ENCODE assay signal across 19 cellular contexts in genomic region chr11:12435264-12435663, GRCh38. TPM values are rescaled to one million over a fixed set of nuclear protein-coding genes. Genes with fewer than 3 reads are reported as not detected.
DNase-seq lines count a peak whose midpoint lies in the region; ATAC-seq and TF ChIP-seq lines count a peak whose summit lies in the region.
"Had no signal": no experiment of that assay in that cellular context is flagged by ENCODE, and none has a peak within 500 bp of the region (broad histone marks: within the 10 kb centered on the region; RNA-seq: fewer than 3 reads in every experiment).

No MANE protein-coding gene starts in this region.

- H3K36me3 ChIP-seq in heart right ventricle (no peaks in the 10 kb centered on the region), uterus (no peaks in the 10 kb centered on the region)
- H3K36me3 ChIP-seq: WERI-Rb-1 had no signal

- H3K36me3 Mint-ChIP-seq in chondrocyte (ENCODE audit: low read depth) (peaks cover 10% of the 10 kb centered on the region), osteocyte (ENCODE audit: unreplicated experiment) (peaks cover 7% of the 10 kb centered on the region)
- H3K36me3 Mint-ChIP-seq: activated naive CD8-positive, alpha-beta T cell; memory B cell had no signal

- no peaks in the 10 kb centered on the region for H3K27me3 ChIP-seq in heart right ventricle
- no peaks in the 10 kb centered on the region for H3K27me3 ChIP-seq in uterus

- no peak overlapping the region for H3K4me3 ChIP-seq in heart right ventricle
- H3K4me3 ChIP-seq in uterus = no peak overlapping the region

- DNase-seq in chondrocyte (ENCODE audit: low spot score) (no peak), heart right ventricle (peak in 1 of 2 donors; percentile 20), osteocyte (ENCODE audit: extremely low spot score, unreplicated experiment) (no peak), uterus (no peak), HuH-7.5 (ENCODE audit: low spot score) (no peak), NCI-H748 treated with DMSO at 0.1 percent for 48 hours (lab: John Stamatoyannopoulos, UW) (no peak)
- DNase-seq: activated CD4-positive, alpha-beta memory T cell treated with anti-CD3 and anti-CD28 coated beads, Interleukin-2, amount 10 ng/mL, durations not matched to agents 7 days and 5 days; activated T-cell treated with anti-CD3 and anti-CD28 coated beads, Interleukin-2, amount 50 U/mL, for 24 hours; effector CD4-positive, alpha-beta T cell; head of caudate nucleus; NCI-H1092; NCI-H526 treated with DMSO at 0.1 percent for 48 hours; stimulated activated naive CD8-positive, alpha-beta T cell treated with anti-CD3 and anti-CD28 coated beads, Interleukin-15, Interleukin-2, amounts not matched to agents 100 U/mL and 50 U/mL, for 24 hours; T-helper 17 cell; WERI-Rb-1 had no signal

- ATAC-seq in heart right ventricle (peak; percentile 54 to 84 (median 70)), GM19023 (IDR thresholded peaks at IDR 0.05; ENCODE audit: unreplicated experiment) (no peak)
- ATAC-seq: stimulated activated naive CD8-positive, alpha-beta T cell treated with anti-CD3 and anti-CD28 coated beads, Interleukin-15, Interleukin-2, amounts not matched to agents 100 U/mL and 50 U/mL, for 24 hours; T-helper 17 cell had no signal

- 39 to 52% methylated on average over 3 of the region's 3 CpGs for WGBS in heart right ventricle, 2 donors

- H3K4me3 Mint-ChIP-seq in chondrocyte (ENCODE audit: unreplicated experiment) (peak overlapping the region; percentile 21), osteocyte (ENCODE audit: unreplicated experiment) (peak overlapping the region; percentile 37)
- H3K4me3 Mint-ChIP-seq: activated CD4-positive, alpha-beta memory T cell treated with anti-CD3 and anti-CD28 coated beads, Interleukin-2, amount 10 ng/mL, durations not matched to agents 7 days and 5 days; activated naive CD8-positive, alpha-beta T cell; activated T-cell treated with anti-CD3 and anti-CD28 coated beads, Interleukin-2, amount 50 U/mL, for 24 hours; memory B cell; T-helper 17 cell had no signal

- peaks cover 70% of the 10 kb centered on the region for H3K4me1 Mint-ChIP-seq in chondrocyte (ENCODE audit: low read depth)
- H3K4me1 Mint-ChIP-seq in osteocyte (ENCODE audit: unreplicated experiment) = peaks cover 78% of the 10 kb centered on the region
- H3K4me1 Mint-ChIP-seq: activated CD4-positive, alpha-beta memory T cell treated with anti-CD3 and anti-CD28 coated beads, Interleukin-2, amount 10 ng/mL, durations not matched to agents 7 days and 5 days had no signal

- TF ChIP-seq POLR2A in uterus (IDR thresholded peaks at IDR 0.05) = no peak

- no peaks in the 10 kb centered on the region for H3K9me3 Mint-ChIP-seq in chondrocyte (ENCODE audit: low read depth)
- H3K9me3 Mint-ChIP-seq in osteocyte (ENCODE audit: unreplicated experiment) = no peaks in the 10 kb centered on the region
- H3K9me3 Mint-ChIP-seq: activated CD4-positive, alpha-beta memory T cell treated with anti-CD3 and anti-CD28 coated beads, Interleukin-2, amount 10 ng/mL, durations not matched to agents 7 days and 5 days; activated T-cell treated with anti-CD3 and anti-CD28 coated beads, Interleukin-2, amount 50 U/mL, for 24 hours had no signal

- no peaks in the 10 kb centered on the region for H3K27me3 Mint-ChIP-seq in chondrocyte (ENCODE audit: low read depth)
- no peaks in the 10 kb centered on the region for H3K27me3 Mint-ChIP-seq in osteocyte (ENCODE audit: unreplicated experiment)
- H3K27me3 Mint-ChIP-seq: activated CD4-positive, alpha-beta memory T cell treated with anti-CD3 and anti-CD28 coated beads, Interleukin-2, amount 10 ng/mL, durations not matched to agents 7 days and 5 days; activated naive CD8-positive, alpha-beta T cell; activated T-cell treated with anti-CD3 and anti-CD28 coated beads, Interleukin-2, amount 50 U/mL, for 24 hours had no signal

- H3K9me3 ChIP-seq in heart right ventricle = peaks cover 0 to 5% (median 0%) of the 10 kb centered on the region in 11 donors
- no peaks in the 10 kb centered on the region for H3K9me3 ChIP-seq in uterus

- intact Hi-C loops in heart right ventricle (cut with DNase I) = no loop called here
- intact Hi-C loops in uterus (cut with DNase I; ENCODE audit: low total_unique reads) = no loop called here

- H3K27ac Mint-ChIP-seq in chondrocyte (ENCODE audit: unreplicated experiment) (peak overlapping the region; percentile 98), osteocyte (ENCODE audit: unreplicated experiment) (peak overlapping the region; percentile 97)
- H3K27ac Mint-ChIP-seq: activated CD4-positive, alpha-beta memory T cell treated with anti-CD3 and anti-CD28 coated beads, Interleukin-2, amount 10 ng/mL, durations not matched to agents 7 days and 5 days; activated naive CD8-positive, alpha-beta T cell; activated T-cell treated with anti-CD3 and anti-CD28 coated beads, Interleukin-2, amount 50 U/mL, for 24 hours; memory B cell had no signal

- H3K27ac ChIP-seq in heart right ventricle (peak overlapping the region; percentile 49 to 83 (median 80)), uterus (peak overlapping the region; percentile 87 to 96)
- H3K27ac ChIP-seq: KMS-11, WERI-Rb-1 had no signal

- H3K4me1 ChIP-seq in heart right ventricle (peaks cover 33 to 80% (median 64%) of the 10 kb centered on the region in 9 donors), uterus (peaks cover 4 to 7% of the 10 kb centered on the region in 2 donors)

- TF ChIP-seq CTCF in chondrocyte (IDR thresholded peaks at IDR 0.05) (no peak), heart right ventricle (IDR thresholded peaks at IDR 0.05) (no peak), osteocyte (IDR thresholded peaks at IDR 0.05) (no peak), uterus (IDR thresholded peaks at IDR 0.05) (no peak)

RNA-seq across cellular contexts. Expression of gene PARVA, which starts 57.9 kb away (rescaled TPM):
- total RNA-seq in chondrocyte (147 to 170 TPM (median 158 TPM) in 3 replicates), heart right ventricle (10 to 100 TPM; 57.7 to 84.8 (median 68.6) TPM), osteocyte (144 and 148 TPM in 2 replicates), uterus (100 to 1,000 TPM in 1 of 4 donors, 10 to 100 TPM in 3; 52.9 to 188 (median 66.5) TPM)
- 10 to 100 TPM; 20.1 to 33.6 TPM for polyA plus RNA-seq in heart right ventricle
